1 cellular context compared by ENCODE assay signal in genomic region chr10:80504897-80505465, GRCh38.
TF ChIP-seq lines count a peak whose summit lies in the region.

No MANE protein-coding gene starts in this region.

TF ChIP-seq in H1, 55 proteins besides CTCF, POLR2A, EP300 and RAD21 (continued from another document):
- TF ChIP-seq SAP30 (IDR thresholded peaks at IDR 0.05; ENCODE audit: insufficient read depth, insufficient replicate concordance, low read length) (no peak), JUN (IDR thresholded peaks at IDR 0.05; ENCODE audit: low read depth, low read length) (no peak), FOSL1 (IDR thresholded peaks at IDR 0.05; ENCODE audit: insufficient read depth, low read depth, low read length) (no peak)
